Comparison of ENCODE assay signal across 16 cellular contexts in genomic region chr4:7207791-7208231, GRCh38. TPM values are rescaled to one million over a fixed set of nuclear protein-coding genes. Genes with fewer than 3 reads are reported as not detected.
DNase-seq lines count a peak whose midpoint lies in the region; ATAC-seq and TF ChIP-seq lines count a peak whose summit lies in the region.
"Had no signal": no experiment of that assay in that cellular context is flagged by ENCODE, and none has a peak within 500 bp of the region (broad histone marks: within the 10 kb centered on the region; RNA-seq: fewer than 3 reads in every experiment).

No MANE protein-coding gene starts in this region.

- no peaks in the 10 kb centered on the region for H3K36me3 Mint-ChIP-seq in activated naive CD4-positive, alpha-beta T cell treated with anti-CD3 and anti-CD28 coated beads, Interleukin-2, amount 10 ng/mL, durations not matched to agents 7 days and 5 days
- H3K36me3 Mint-ChIP-seq: stimulated activated memory B cell treated with anti-CD40 and anti-IgM and Interleukin-4, amounts not matched to agents 10 μg/mL and 1 μg/mL and 100 μg/mL, for 72 hours had no signal

- H2AK5ac ChIP-seq in IMR-90 (ENCODE audit: low read depth, low read length), result peak overlapping the region; percentile 35; the same call in 1 of the 2 replicates

- no peak overlapping the region for H3K4me2 ChIP-seq in IMR-90 (ENCODE audit: low read depth, low read length)

- no peak overlapping the region for H3K4me3 Mint-ChIP-seq in activated naive CD4-positive, alpha-beta T cell treated with anti-CD3 and anti-CD28 coated beads, Interleukin-2, amount 10 ng/mL, durations not matched to agents 7 days and 5 days
- H3K4me3 Mint-ChIP-seq: CD4-positive, alpha-beta T cell; stimulated activated memory B cell treated with anti-CD40 and anti-IgM and Interleukin-4, amounts not matched to agents 10 μg/mL and 1 μg/mL and 100 μg/mL, for 72 hours had no signal

- TF ChIP-seq CTCF in IMR-90 (conservative IDR thresholded peaks at IDR 0.05; ENCODE audit: low read depth, low read length) (no peak), suprapubic skin (IDR thresholded peaks at IDR 0.05) (no peak), GM10266 (IDR thresholded peaks at IDR 0.05; ENCODE audit: control insufficient read depth, insufficient read depth, low read depth, missing control alignments) (no peak)

- no peak overlapping the region for H3K9ac ChIP-seq in IMR-90 (ENCODE audit: low read depth, low read length)

- DNase-seq in IMR-90, result no peak
- no peak for DNase-seq in caudate nucleus (lab: John Stamatoyannopoulos, UW)
- no peak for DNase-seq in suprapubic skin (ENCODE audit: low spot score in 2 of 2)
- no peak for DNase-seq in kidney glomerular epithelial cell (lab: John Stamatoyannopoulos, UW)
- no peak for DNase-seq in GM10266 (ENCODE audit: extremely low spot score)
- no peak for DNase-seq in activated naive CD4-positive, alpha-beta T cell treated with anti-CD3 and anti-CD28 coated beads, Interleukin-2, amount 10 ng/mL, durations not matched to agents 7 days and 5 days
- no peak for DNase-seq in NOMO-1 treated with DMSO at 0.1 percent for 48 hours (lab: John Stamatoyannopoulos, UW; ENCODE audit: unreplicated experiment)
- DNase-seq: activated T-cell treated with anti-CD3 and anti-CD28 coated beads, Interleukin-2, amount 50 U/mL, for 1 hour; CD4-positive, alpha-beta T cell; effector CD4-positive, alpha-beta T cell; GDM1; NCI-H1048; stimulated activated CD4-positive, alpha-beta T cell treated with anti-CD3 and anti-CD28 coated beads, Interleukin-1b, Interleukin-23, amount 100 ng/mL, for 48 hours; T-helper 1 cell had no signal

- H2BK15ac ChIP-seq in IMR-90 (ENCODE audit: low read depth, low read length), result peak overlapping the region; percentile 15; the same call in 1 of the 3 replicates

- no peak for TF ChIP-seq EP300 in suprapubic skin (IDR thresholded peaks at IDR 0.05)

- peak overlapping the region; percentile 59 for H2BK5ac ChIP-seq in IMR-90 (ENCODE audit: low read depth, low read length, poor library complexity, severe bottlenecking)

- H3K4me3 ChIP-seq in IMR-90 (ENCODE audit: insufficient read depth, low read depth, low read length) (no peak overlapping the region), mesodermal cell (ENCODE audit: extremely low read depth, insufficient read depth, low read length, poor library complexity, severe bottlenecking) (no peak overlapping the region), suprapubic skin (no peak overlapping the region)

- no peak overlapping the region for H3K27ac ChIP-seq in IMR-90 (ENCODE audit: insufficient read depth, low read length)
- peak overlapping the region; percentile 64 for H3K27ac ChIP-seq in caudate nucleus (ENCODE audit: low read depth, low read length)
- H3K27ac ChIP-seq in mesodermal cell (ENCODE audit: low read depth, low read length, severe bottlenecking), result peak overlapping the region; percentile 85
- H3K27ac ChIP-seq in suprapubic skin, result peak overlapping the region; percentile 49

- H3K79me1 ChIP-seq in IMR-90 (ENCODE audit: low read depth in 1 of 2, low read length in 2 of 2), result no peaks in the 10 kb centered on the region

- H3K27ac Mint-ChIP-seq in activated naive CD4-positive, alpha-beta T cell treated with anti-CD3 and anti-CD28 coated beads, Interleukin-2, amount 10 ng/mL, durations not matched to agents 7 days and 5 days, result no peak overlapping the region
- H3K27ac Mint-ChIP-seq: CD4-positive, alpha-beta T cell; stimulated activated memory B cell treated with anti-CD40 and anti-IgM and Interleukin-4, amounts not matched to agents 10 μg/mL and 1 μg/mL and 100 μg/mL, for 72 hours had no signal

- no peak overlapping the region; the same call in 1 of the 2 replicates for H4K5ac ChIP-seq in IMR-90 (ENCODE audit: low read depth, low read length)

- CTCF ChIA-PET in IMR-90 (lab: Yijun Ruan, JAX), result no interaction called here
- CTCF ChIA-PET in activated naive CD4-positive, alpha-beta T cell treated with anti-CD3 and anti-CD28 coated beads, Interleukin-2, amount 10 ng/mL, durations not matched to agents 7 days and 5 days (lab: Charles Lee), result no interaction called here

- no peak overlapping the region for H3K14ac ChIP-seq in IMR-90 (replicated peaks; ENCODE audit: low read depth, low read length)

- H4K91ac ChIP-seq in IMR-90 (ENCODE audit: insufficient read depth, low read depth, low read length), result peak overlapping the region; percentile 79

- H2BK20ac ChIP-seq in IMR-90 (ENCODE audit: low read depth, low read length), result peak overlapping the region; percentile 87; the same call in 1 of the 2 replicates

- peaks cover 19% of the 10 kb centered on the region for H3K27me3 Mint-ChIP-seq in activated naive CD4-positive, alpha-beta T cell treated with anti-CD3 and anti-CD28 coated beads, Interleukin-2, amount 10 ng/mL, durations not matched to agents 7 days and 5 days

- H4K8ac ChIP-seq in IMR-90 (ENCODE audit: low read depth in 2 of 2, low read length in 2 of 2), result peak overlapping the region; percentile 22 to 30; a peak in 2 of 4 replicates

- H3K4ac ChIP-seq in IMR-90 (ENCODE audit: low read depth, low read length), result peak overlapping the region; percentile 76

- H3K9me3 ChIP-seq in IMR-90 (ENCODE audit: control insufficient read depth, insufficient read depth, low read length), result no peaks in the 10 kb centered on the region
- no peaks in the 10 kb centered on the region for H3K9me3 ChIP-seq in mesodermal cell (ENCODE audit: control insufficient read depth, low read length)
- no peaks in the 10 kb centered on the region for H3K9me3 ChIP-seq in suprapubic skin

- H2AK9ac ChIP-seq in IMR-90 (replicated peaks; ENCODE audit: low read depth, low read length, poor library complexity), result no peak overlapping the region

- H2BK120ac ChIP-seq in IMR-90 (ENCODE audit: low read depth, low read length), result peak overlapping the region; percentile 91

- TF ChIP-seq RAD21 in IMR-90 (IDR thresholded peaks at IDR 0.05; ENCODE audit: low read length), result no peak

- H3K4me1 ChIP-seq in IMR-90 (ENCODE audit: control insufficient read depth, insufficient read depth, low read length) (peaks cover 28% of the 10 kb centered on the region), mesodermal cell (ENCODE audit: control insufficient read depth, insufficient read depth, low read length, poor library complexity, severe bottlenecking) (peaks cover 37% of the 10 kb centered on the region), suprapubic skin (peaks cover 52% of the 10 kb centered on the region)

- TF ChIP-seq POLR2A in IMR-90 (IDR thresholded peaks at IDR 0.05; ENCODE audit: low read depth, low read length), result no peak
- TF ChIP-seq POLR2A in suprapubic skin (IDR thresholded peaks at IDR 0.05), result no peak

- no peak overlapping the region; the same call in 1 of the 2 replicates for H3K18ac ChIP-seq in IMR-90 (ENCODE audit: low read depth, low read length)

- H4K20me1 ChIP-seq in IMR-90 (ENCODE audit: insufficient read depth, low read length), result no peaks in the 10 kb centered on the region

- H2AFZ ChIP-seq in IMR-90 (replicated peaks; ENCODE audit: low read length, poor library complexity), result no peak overlapping the region

- ATAC-seq in IMR-90 (ENCODE audit: low read depth), result no peak

- H3K36me3 ChIP-seq in IMR-90 (ENCODE audit: control insufficient read depth, insufficient read depth, low read length) (no peaks in the 10 kb centered on the region), mesodermal cell (ENCODE audit: control insufficient read depth, insufficient read depth, low read length) (no peaks in the 10 kb centered on the region), suprapubic skin (no peaks in the 10 kb centered on the region)

- POLR2A ChIA-PET in IMR-90 (lab: Charles Lee; ENCODE audit: unreplicated experiment), result no interaction called here

- H3K27me3 ChIP-seq in IMR-90 (ENCODE audit: control insufficient read depth, insufficient read depth, low read length), result no peaks in the 10 kb centered on the region
- peaks cover 6% of the 10 kb centered on the region for H3K27me3 ChIP-seq in suprapubic skin

- peak overlapping the region; percentile 8; the same call in 1 of the 2 replicates for H3K56ac ChIP-seq in IMR-90 (ENCODE audit: extremely low read depth, insufficient read depth, low read length)

- WGBS in IMR-90 (ENCODE audit: extremely low coverage in 2 of 2, insufficient read length in 1 of 2), 2 experiments, result no CpG with 5 or more reads among the region's 10 CpGs
- WGBS in mesodermal cell (ENCODE audit: insufficient coverage in 2 of 2), 2 experiments, result 86 to 92% methylated on average over 2 to 5 of the region's 10 CpGs
- WGBS in suprapubic skin, result 62% methylated on average over 10 of the region's 10 CpGs

- no peaks in the 10 kb centered on the region for H3K4me1 Mint-ChIP-seq in activated naive CD4-positive, alpha-beta T cell treated with anti-CD3 and anti-CD28 coated beads, Interleukin-2, amount 10 ng/mL, durations not matched to agents 7 days and 5 days
- H3K4me1 Mint-ChIP-seq: stimulated activated memory B cell treated with anti-CD40 and anti-IgM and Interleukin-4, amounts not matched to agents 10 μg/mL and 1 μg/mL and 100 μg/mL, for 72 hours had no signal

- dilution Hi-C loops in IMR-90 (cut with HindIII; ENCODE audit: low sequenced_read_pairs, unreplicated experiment), result no loop called here

- H3K9me3 Mint-ChIP-seq in activated naive CD4-positive, alpha-beta T cell treated with anti-CD3 and anti-CD28 coated beads, Interleukin-2, amount 10 ng/mL, durations not matched to agents 7 days and 5 days, result no peaks in the 10 kb centered on the region
- H3K9me3 Mint-ChIP-seq: CD4-positive, alpha-beta T cell had no signal

- in situ Hi-C loops in IMR-90 (cut with MboI; ENCODE audit: low sequenced_read_pairs), result no loop called here

- BruUV-seq in IMR-90 (replicated peaks; lab: Mats Ljungman, UMichigan), result no TSS peak

- peaks cover 4% of the 10 kb centered on the region for H3K9me1 ChIP-seq in IMR-90 (ENCODE audit: insufficient read depth, low read length)

- 0 out of 2 replicates have a peak overlapping the region, but pooled peaks have one; percentile 64 for H3K23ac ChIP-seq in IMR-90 (ENCODE audit: low read depth, low read length)

- intact Hi-C loops in IMR-90 (cut with micrococcal nuclease), result no loop called here

TF ChIP-seq in IMR-90, 13 proteins besides CTCF, POLR2A, EP300 and RAD21 (continues in another document):
- TF ChIP-seq CEBPB (IDR thresholded peaks at IDR 0.05; ENCODE audit: low read depth, low read length), result no peak
- no peak for TF ChIP-seq CHD1 (IDR thresholded peaks at IDR 0.05; ENCODE audit: low read depth, low read length)
- no peak for TF ChIP-seq FOS (IDR thresholded peaks at IDR 0.05; ENCODE audit: low read depth, low read length)
- no peak for TF ChIP-seq RCOR1 (IDR thresholded peaks at IDR 0.05; ENCODE audit: insufficient replicate concordance, low read length)

RNA-seq across cellular contexts. Expression of gene SORCS2, which starts 15.5 kb away (rescaled TPM):
- total RNA-seq in IMR-90 (2012; rRNA removed), result 0.28 and 0.36 TPM in 2 replicates
- polyA plus RNA-seq in IMR-90 (2012; rRNA removed), result 0.62 and 0.67 TPM in 2 replicates
- 0.22 and 0.70 TPM in 2 replicates for polyA plus RNA-seq in IMR-90 (2012; cell fraction: cytosol; rRNA removed)
- polyA plus RNA-seq in IMR-90 (2012; cell fraction: nucleus; rRNA removed; ENCODE audit: low replicate concordance), result 0.76 and 0.77 TPM in 2 replicates
- polyA plus RNA-seq in mesodermal cell (2013, experiment 1 of 2), result 6.6 TPM
- polyA plus RNA-seq in mesodermal cell (2013, experiment 2 of 2), result 5.5 TPM
- 1 to 10 TPM in 3 of 4 donors, under 1 TPM in 1; 0.94 to 4.6 (median 1.3) TPM for total RNA-seq in suprapubic skin
- total RNA-seq: CD4-positive, alpha-beta T cell had no signal
